Comparison of ENCODE assay signal across 11 cellular contexts in the genomic region with DNA sequence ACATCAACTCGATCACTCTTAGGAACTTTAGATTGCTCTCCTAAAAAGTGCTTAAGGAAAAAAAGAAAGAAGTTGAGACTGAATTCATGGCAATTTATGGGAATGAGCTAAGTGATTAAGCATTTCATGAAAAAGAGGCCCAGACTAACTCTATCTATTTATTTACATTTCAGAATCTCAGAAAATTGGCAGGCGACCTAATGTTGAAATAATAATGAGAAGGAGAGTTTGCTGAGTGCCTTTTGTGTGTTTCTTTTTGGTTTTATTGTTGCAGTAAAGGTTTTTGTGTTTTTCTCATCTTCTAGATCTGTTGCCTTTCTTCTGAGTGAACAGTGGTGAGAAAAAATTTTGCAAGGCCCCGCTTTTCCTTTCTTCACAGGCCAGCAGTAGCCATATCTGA. TPM values are rescaled to one million over a fixed set of nuclear protein-coding genes. Genes with fewer than 3 reads are reported as not detected.
DNase-seq lines count a peak whose midpoint lies in the region; ATAC-seq and TF ChIP-seq lines count a peak whose summit lies in the region.
"Had no signal": no experiment of that assay in that cellular context is flagged by ENCODE, and none has a peak within 500 bp of the region (broad histone marks: within the 10 kb centered on the region; RNA-seq: fewer than 3 reads in every experiment).

No MANE protein-coding gene starts in this region.

- H3K4me3 ChIP-seq in muscle layer of colon (ENCODE audit: low read depth in 1 of 2, low read length in 2 of 2): peak overlapping the region in 1 of 2 donors; percentile 49

- POLR2A ChIA-PET in MCF 10A (lab: Yijun Ruan, JAX): no interaction called here

- peak overlapping the region; percentile 80 for H3K4me3 Mint-ChIP-seq in stimulated activated naive CD8-positive, alpha-beta T cell treated with anti-CD3 and anti-CD28 coated beads, Interleukin-15, Interleukin-2, amounts not matched to agents 100 ng/mL and 50 ng/mL, for 24 hours
- no peak overlapping the region for H3K4me3 Mint-ChIP-seq in MCF 10A (ENCODE audit: unreplicated experiment)

- intact Hi-C loops in MCF 10A (cut with micrococcal nuclease): no loop called here

- H3K27ac Mint-ChIP-seq in stimulated activated naive CD8-positive, alpha-beta T cell treated with anti-CD3 and anti-CD28 coated beads, Interleukin-15, Interleukin-2, amounts not matched to agents 100 ng/mL and 50 ng/mL, for 24 hours: peak overlapping the region; percentile 94
- no peak overlapping the region for H3K27ac Mint-ChIP-seq in MCF 10A (ENCODE audit: low read depth, unreplicated experiment)

- peaks cover 72% of the 10 kb centered on the region for H3K4me1 Mint-ChIP-seq in stimulated activated naive CD8-positive, alpha-beta T cell treated with anti-CD3 and anti-CD28 coated beads, Interleukin-15, Interleukin-2, amounts not matched to agents 100 ng/mL and 50 ng/mL, for 24 hours (ENCODE audit: low read depth)
- peaks cover 9% of the 10 kb centered on the region for H3K4me1 Mint-ChIP-seq in MCF 10A (ENCODE audit: insufficient read depth, unreplicated experiment)

- H3K27me3 ChIP-seq in muscle layer of colon (ENCODE audit: control insufficient read depth in 1 of 2, insufficient read depth in 2 of 2, low read length in 2 of 2): no peaks in the 10 kb centered on the region

- no peaks in the 10 kb centered on the region for H3K27me3 Mint-ChIP-seq in stimulated activated naive CD8-positive, alpha-beta T cell treated with anti-CD3 and anti-CD28 coated beads, Interleukin-15, Interleukin-2, amounts not matched to agents 100 ng/mL and 50 ng/mL, for 24 hours
- H3K27me3 Mint-ChIP-seq in MCF 10A (ENCODE audit: insufficient read depth, unreplicated experiment): no peaks in the 10 kb centered on the region

- H3K36me3 ChIP-seq in muscle layer of colon (ENCODE audit: insufficient read depth, low read length): no peaks in the 10 kb centered on the region

- CTCF ChIA-PET in MCF 10A (lab: Yijun Ruan, JAX): interaction anchor here (1.2 to 1.6 kb wide), 4 partner anchors 9 to 234 kb away, joined by 3 to 5 read pairs (median 4); no protein-coding TSS in a partner anchor

- peak overlapping the region; percentile 84 for H3K27ac ChIP-seq in muscle layer of colon (ENCODE audit: low read depth, low read length)

- no peaks in the 10 kb centered on the region for H3K9me3 ChIP-seq in muscle layer of colon (ENCODE audit: low read length)

- H3K9me3 Mint-ChIP-seq in stimulated activated naive CD8-positive, alpha-beta T cell treated with anti-CD3 and anti-CD28 coated beads, Interleukin-15, Interleukin-2, amounts not matched to agents 100 ng/mL and 50 ng/mL, for 24 hours: no peaks in the 10 kb centered on the region
- no peaks in the 10 kb centered on the region for H3K9me3 Mint-ChIP-seq in MCF 10A (ENCODE audit: unreplicated experiment)

- H3K9ac ChIP-seq in muscle layer of colon (ENCODE audit: low read length): peak overlapping the region; percentile 50

- DNase-seq in stimulated activated naive CD8-positive, alpha-beta T cell treated with anti-CD3 and anti-CD28 coated beads, Interleukin-15, Interleukin-2, amounts not matched to agents 100 U/mL and 50 U/mL, for 24 hours: no peak
- DNase-seq in MCF 10A (ENCODE audit: unreplicated experiment) (peak; percentile 32), DMS53 (lab: John Stamatoyannopoulos, UW) (no peak), NCI-H2227 (lab: John Stamatoyannopoulos, UW; ENCODE audit: unreplicated experiment) (no peak)
- DNase-seq in stimulated activated CD4-positive, alpha-beta T cell treated with anti-CD3 and anti-CD28 coated beads, Interleukin-2, amount 100 ng/mL, for 24 hours: no peak
- DNase-seq: Calu3, cortex of kidney, NCI-H2081 had no signal

- ATAC-seq in stimulated activated naive CD8-positive, alpha-beta T cell treated with anti-CD3 and anti-CD28 coated beads, Interleukin-15, Interleukin-2, amounts not matched to agents 100 U/mL and 50 U/mL, for 24 hours: no peak
- no peak for ATAC-seq in GM21447 (IDR thresholded peaks at IDR 0.05; ENCODE audit: unreplicated experiment)

- BruUV-seq in MCF 10A (replicated peaks; lab: Mats Ljungman, UMichigan): no TSS peak

- TF ChIP-seq CTCF in MCF 10A (IDR thresholded peaks at IDR 0.05; ENCODE audit: unreplicated experiment): no peak

- H3K36me3 Mint-ChIP-seq in stimulated activated naive CD8-positive, alpha-beta T cell treated with anti-CD3 and anti-CD28 coated beads, Interleukin-15, Interleukin-2, amounts not matched to agents 100 ng/mL and 50 ng/mL, for 24 hours (ENCODE audit: low read depth): peaks cover 7% of the 10 kb centered on the region
- H3K36me3 Mint-ChIP-seq in MCF 10A (ENCODE audit: insufficient read depth, unreplicated experiment): peaks cover 5% of the 10 kb centered on the region

- H3K4me1 ChIP-seq in muscle layer of colon (ENCODE audit: insufficient read depth, low read length): peaks cover 52% of the 10 kb centered on the region

RNA-seq across cellular contexts. Expression of gene GRK5, which starts 3.8 kb away (rescaled TPM):
- total RNA-seq in MCF 10A (2022): 0.82 and 1.2 TPM in 2 replicates

RNA-seq across cellular contexts. Expression of gene PRDX3, which starts 32.6 kb away (rescaled TPM):
- 85.6 and 94.4 TPM in 2 replicates for total RNA-seq in MCF 10A (2022)

RNA-seq across cellular contexts. Expression of gene SFXN4, which starts 45.7 kb away (rescaled TPM):
- total RNA-seq in MCF 10A (2022): 33.2 and 44.7 TPM in 2 replicates
